In the genomic region with DNA sequence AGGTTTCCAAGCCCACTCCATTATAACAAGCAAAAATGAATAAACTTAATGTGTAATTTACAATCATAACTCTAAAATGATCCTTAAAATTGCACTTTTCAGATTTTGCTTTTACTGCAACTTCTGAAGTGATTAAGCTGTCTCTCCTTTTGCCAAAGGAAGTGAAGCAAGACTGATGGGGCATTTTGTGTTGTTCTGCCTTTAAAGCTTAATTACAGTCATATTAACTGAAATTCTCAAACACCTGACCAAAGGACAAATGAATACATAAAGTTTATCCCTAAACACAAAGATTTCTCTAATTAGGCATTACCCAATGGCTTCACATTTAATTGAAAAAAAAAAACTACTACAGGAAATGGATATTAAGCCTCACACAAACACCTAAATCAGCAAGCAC, we compare ENCODE assay signal across 1 cellular context.
TF ChIP-seq lines count a peak whose summit lies in the region.

No MANE protein-coding gene starts in this region.

TF ChIP-seq in WTC11, 78 proteins besides CTCF, POLR2A, EP300 and RAD21 (continued from another document):
- TF ChIP-seq, protein P1, sequence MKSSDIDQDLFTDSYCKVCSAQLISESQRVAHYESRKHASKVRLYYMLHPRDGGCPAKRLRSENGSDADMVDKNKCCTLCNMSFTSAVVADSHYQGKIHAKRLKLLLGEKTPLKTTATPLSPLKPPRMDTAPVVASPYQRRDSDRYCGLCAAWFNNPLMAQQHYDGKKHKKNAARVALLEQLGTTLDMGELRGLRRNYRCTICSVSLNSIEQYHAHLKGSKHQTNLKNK (CRISPR knock-in tag; IDR thresholded peaks at IDR 0.05) = no peak
- TF ChIP-seq JAZF1 (CRISPR knock-in tag; IDR thresholded peaks at IDR 0.05) = no peak
- no peak for TF ChIP-seq IRF2 (CRISPR knock-in tag; IDR thresholded peaks at IDR 0.05; ENCODE audit: borderline replicate concordance, low read depth)
TF ChIP-seq in WTC11: peak in this region for 0.
